Comparison of ENCODE assay signal across 19 cellular contexts in the genomic region with DNA sequence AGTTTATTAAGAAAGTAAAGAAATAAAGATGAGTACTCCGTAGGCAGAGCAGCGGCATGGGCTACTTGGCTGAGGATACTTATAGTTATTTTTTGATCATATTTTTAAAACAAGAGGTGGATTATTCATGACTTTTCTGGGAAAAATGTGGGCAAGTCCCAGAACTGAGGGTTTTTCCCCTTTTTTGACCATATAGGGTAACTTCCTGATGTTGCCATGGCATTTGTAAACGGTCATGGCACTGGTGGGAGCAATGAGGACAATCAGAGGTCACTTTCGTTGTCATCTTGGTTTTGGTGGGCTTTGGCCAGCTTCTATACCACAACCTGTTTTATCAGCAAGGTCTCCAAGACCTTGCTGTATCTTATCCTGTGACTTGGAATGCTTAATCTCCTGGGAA. TPM values are rescaled to one million over a fixed set of nuclear protein-coding genes. Genes with fewer than 3 reads are reported as not detected.
DNase-seq lines count a peak whose midpoint lies in the region; ATAC-seq and TF ChIP-seq lines count a peak whose summit lies in the region.
"Had no signal": no experiment of that assay in that cellular context is flagged by ENCODE, and none has a peak within 500 bp of the region (broad histone marks: within the 10 kb centered on the region; RNA-seq: fewer than 3 reads in every experiment).

No MANE protein-coding gene starts in this region.

- no peak overlapping the region for H3K9ac ChIP-seq in SU-DHL-6 (ENCODE audit: low read length)
- H3K9ac ChIP-seq in neural cell (ENCODE audit: low read length) = no peak overlapping the region

- peak overlapping the region; percentile 10; the same call in 1 of the 2 replicates for H3K27ac ChIP-seq in C4-2B
- H3K27ac ChIP-seq in SU-DHL-6 (ENCODE audit: low read depth, low read length) = no peak overlapping the region
- H3K27ac ChIP-seq in dorsolateral prefrontal cortex = peak overlapping the region in 17 of 59 donors; percentile 2 to 65 (median 32)
- H3K27ac ChIP-seq in neural cell (ENCODE audit: low read length) = no peak overlapping the region
- H3K27ac ChIP-seq: 22Rv1, A549, HL-60 had no signal

- H2AFZ ChIP-seq in SU-DHL-6 (ENCODE audit: low read depth, low read length, severe bottlenecking) = no peak overlapping the region
- no peak overlapping the region for H2AFZ ChIP-seq in neural cell (ENCODE audit: low read depth, low read length)

- DNase-seq in dorsolateral prefrontal cortex (no peak), SIG-M5 (lab: John Stamatoyannopoulos, UW) (no peak), NCI-H1048 (lab: John Stamatoyannopoulos, UW) (no peak)
- DNase-seq: AML-193; CD4-positive, alpha-beta memory T cell; DMS153; DMS79; GDM1; H9; KBM-7 had no signal

- H3K9me3 ChIP-seq in SU-DHL-6 (ENCODE audit: insufficient read depth, low read length) (no peaks in the 10 kb centered on the region), neural cell (ENCODE audit: low read length) (no peaks in the 10 kb centered on the region)
- H3K9me3 ChIP-seq: A549 had no signal

- no peaks in the 10 kb centered on the region for H3K36me3 ChIP-seq in SU-DHL-6 (ENCODE audit: low read length)
- H3K36me3 ChIP-seq in neural cell (ENCODE audit: insufficient read depth, low read length) = no peaks in the 10 kb centered on the region

- H4K20me1 ChIP-seq in SU-DHL-6 (ENCODE audit: low read depth, low read length) = no peaks in the 10 kb centered on the region
- no peaks in the 10 kb centered on the region for H4K20me1 ChIP-seq in neural cell (ENCODE audit: insufficient read depth)

- H3F3A ChIP-seq in SU-DHL-6 (ENCODE audit: insufficient read depth) (peaks cover 9% of the 10 kb centered on the region; the same call in 1 of the 2 replicates), neural cell (ENCODE audit: insufficient read depth, low read length, poor library complexity, severe bottlenecking) (no peaks in the 10 kb centered on the region)

- H3K27me3 ChIP-seq in SU-DHL-6 (ENCODE audit: low read length) (no peaks in the 10 kb centered on the region), dorsolateral prefrontal cortex (peaks cover 0 to 9% (median 0%) of the 10 kb centered on the region in 45 donors), neural cell (ENCODE audit: insufficient read depth, low read depth, low read length) (no peaks in the 10 kb centered on the region)

- peak overlapping the region; percentile 9 for H3K4me2 ChIP-seq in SU-DHL-6 (ENCODE audit: low read depth, low read length, poor library complexity, severe bottlenecking)
- no peak overlapping the region for H3K4me2 ChIP-seq in neural cell (ENCODE audit: low read length)
- H3K4me2 ChIP-seq: GM23338 had no signal

- H3K79me2 ChIP-seq in SU-DHL-6 (ENCODE audit: insufficient read depth, low read length) = peaks cover 41% of the 10 kb centered on the region
- H3K79me2 ChIP-seq in neural cell (replicated peaks; ENCODE audit: insufficient read depth, low read length) = peaks cover 48% of the 10 kb centered on the region

- TF ChIP-seq CTCF in C4-2B (conservative IDR thresholded peaks at IDR 0.05) = no peak
- no peak for TF ChIP-seq CTCF in SU-DHL-6 (IDR thresholded peaks at IDR 0.05; ENCODE audit: insufficient read depth, low read length, poor library complexity, severe bottlenecking)
- no peak for TF ChIP-seq CTCF in dorsolateral prefrontal cortex (IDR thresholded peaks at IDR 0.05 in 54 of 56, conservative IDR thresholded peaks at IDR 0.05 in 2 of 56; ENCODE audit: low read depth in 1 of 56, partially characterized antibody in 56 of 56)
- no peak for TF ChIP-seq CTCF in neural cell (IDR thresholded peaks at IDR 0.05; ENCODE audit: poor library complexity, severe bottlenecking)

- H3K9me2 ChIP-seq in SU-DHL-6 (replicated peaks; ENCODE audit: insufficient read depth, low read length) (no peaks in the 10 kb centered on the region), neural cell (ENCODE audit: insufficient read depth, low read length) (no peaks in the 10 kb centered on the region)

- TF ChIP-seq RAD21 in neural cell (conservative IDR thresholded peaks at IDR 0.05) = no peak

- intact Hi-C loops in dorsolateral prefrontal cortex (cut with DNase I) = no loop called here

- H3K4me3 ChIP-seq in SU-DHL-6 (ENCODE audit: insufficient read depth, low read length, poor library complexity, severe bottlenecking) = no peak overlapping the region
- peak overlapping the region in 37 of 59 donors; percentile 3 to 79 (median 22) for H3K4me3 ChIP-seq in dorsolateral prefrontal cortex
- H3K4me3 ChIP-seq in neural cell (ENCODE audit: low read length) = peak overlapping the region; percentile 85
- H3K4me3 ChIP-seq: GM23338 had no signal

- no peak for ATAC-seq in GM18873 (IDR thresholded peaks at IDR 0.05; ENCODE audit: low FRiP score, unreplicated experiment)
- no peak for ATAC-seq in HG03039 (IDR thresholded peaks at IDR 0.05; ENCODE audit: unreplicated experiment)
- ATAC-seq: A549, GM23338 had no signal

- no peak for TF ChIP-seq EP300 in neural cell (conservative IDR thresholded peaks at IDR 0.05; ENCODE audit: poor library complexity, severe bottlenecking)

TF ChIP-seq in neural cell, 6 proteins besides CTCF, POLR2A, EP300 and RAD21:
- no peak for TF ChIP-seq POLR2AphosphoS5 (IDR thresholded peaks at IDR 0.05)
- no peak for TF ChIP-seq EZH2 (IDR thresholded peaks at IDR 0.05; ENCODE audit: borderline replicate concordance, insufficient read depth, low read length, poor library complexity, severe bottlenecking)
- TF ChIP-seq, protein P1, sequence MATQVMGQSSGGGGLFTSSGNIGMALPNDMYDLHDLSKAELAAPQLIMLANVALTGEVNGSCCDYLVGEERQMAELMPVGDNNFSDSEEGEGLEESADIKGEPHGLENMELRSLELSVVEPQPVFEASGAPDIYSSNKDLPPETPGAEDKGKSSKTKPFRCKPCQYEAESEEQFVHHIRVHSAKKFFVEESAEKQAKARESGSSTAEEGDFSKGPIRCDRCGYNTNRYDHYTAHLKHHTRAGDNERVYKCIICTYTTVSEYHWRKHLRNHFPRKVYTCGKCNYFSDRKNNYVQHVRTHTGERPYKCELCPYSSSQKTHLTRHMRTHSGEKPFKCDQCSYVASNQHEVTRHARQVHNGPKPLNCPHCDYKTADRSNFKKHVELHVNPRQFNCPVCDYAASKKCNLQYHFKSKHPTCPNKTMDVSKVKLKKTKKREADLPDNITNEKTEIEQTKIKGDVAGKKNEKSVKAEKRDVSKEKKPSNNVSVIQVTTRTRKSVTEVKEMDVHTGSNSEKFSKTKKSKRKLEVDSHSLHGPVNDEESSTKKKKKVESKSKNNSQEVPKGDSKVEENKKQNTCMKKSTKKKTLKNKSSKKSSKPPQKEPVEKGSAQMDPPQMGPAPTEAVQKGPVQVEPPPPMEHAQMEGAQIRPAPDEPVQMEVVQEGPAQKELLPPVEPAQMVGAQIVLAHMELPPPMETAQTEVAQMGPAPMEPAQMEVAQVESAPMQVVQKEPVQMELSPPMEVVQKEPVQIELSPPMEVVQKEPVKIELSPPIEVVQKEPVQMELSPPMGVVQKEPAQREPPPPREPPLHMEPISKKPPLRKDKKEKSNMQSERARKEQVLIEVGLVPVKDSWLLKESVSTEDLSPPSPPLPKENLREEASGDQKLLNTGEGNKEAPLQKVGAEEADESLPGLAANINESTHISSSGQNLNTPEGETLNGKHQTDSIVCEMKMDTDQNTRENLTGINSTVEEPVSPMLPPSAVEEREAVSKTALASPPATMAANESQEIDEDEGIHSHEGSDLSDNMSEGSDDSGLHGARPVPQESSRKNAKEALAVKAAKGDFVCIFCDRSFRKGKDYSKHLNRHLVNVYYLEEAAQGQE (IDR thresholded peaks at IDR 0.05; ENCODE audit: borderline replicate concordance) = no peak
- TF ChIP-seq TAF1 (IDR thresholded peaks at IDR 0.05; ENCODE audit: low read depth) = no peak
- no peak for TF ChIP-seq SMC3 (conservative IDR thresholded peaks at IDR 0.05; ENCODE audit: poor library complexity)
- no peak for TF ChIP-seq MXI1 (conservative IDR thresholded peaks at IDR 0.05; ENCODE audit: poor library complexity, severe bottlenecking)

RNA-seq across cellular contexts. Expression of a gene that starts 5.2 kb away (rescaled TPM):
- total RNA-seq in dorsolateral prefrontal cortex = 100 to 1,000 TPM; 118 to 514 (median 366) TPM
- polyA plus RNA-seq in neural cell = 974 and 982 TPM in 2 replicates
- 465 and 492 TPM in 2 replicates for polyA minus RNA-seq in neural cell
